8 cellular contexts compared by ENCODE assay signal in genomic region chr9:77177894-77178794, GRCh38. TPM values are rescaled to one million over a fixed set of nuclear protein-coding genes. Genes with fewer than 3 reads are reported as not detected.
DNase-seq lines count a peak whose midpoint lies in the region; ATAC-seq and TF ChIP-seq lines count a peak whose summit lies in the region.

No MANE protein-coding gene starts in this region.

- TF ChIP-seq CTCF in AG04450 (IDR thresholded peaks at IDR 0.05; ENCODE audit: low read depth, low read length) = no peak
- TF ChIP-seq CTCF in SU-DHL-6 (IDR thresholded peaks at IDR 0.05; ENCODE audit: insufficient read depth, low read length, poor library complexity, severe bottlenecking) = no peak
- no peak for TF ChIP-seq CTCF in left ventricle myocardium inferior (IDR thresholded peaks at IDR 0.05; ENCODE audit: borderline replicate concordance)
- no peak for TF ChIP-seq CTCF in psoas muscle (IDR thresholded peaks at IDR 0.05)
- no peak for TF ChIP-seq CTCF in vagina (IDR thresholded peaks at IDR 0.05)

- H3K27me3 ChIP-seq in AG04450 (ENCODE audit: control insufficient read depth, insufficient read depth, low read length) (no peaks in the 10 kb centered on the region), SU-DHL-6 (ENCODE audit: low read length) (no peaks in the 10 kb centered on the region), left ventricle myocardium inferior (ENCODE audit: low read depth) (no peaks in the 10 kb centered on the region), psoas muscle (ENCODE audit: insufficient read depth in 3 of 3, low read length in 2 of 3) (no peaks in the 10 kb centered on the region), vagina (no peaks in the 10 kb centered on the region)

- peak overlapping the region; percentile 92 for H3K4me3 Mint-ChIP-seq in activated naive CD8-positive, alpha-beta T cell treated with anti-CD3 and anti-CD28 coated beads, Interleukin-2, amount 10 ng/mL, durations not matched to agents 7 days and 5 days

- H3K36me3 ChIP-seq in SU-DHL-6 (ENCODE audit: low read length) (no peaks in the 10 kb centered on the region), left ventricle myocardium inferior (no peaks in the 10 kb centered on the region), psoas muscle (ENCODE audit: insufficient read depth in 1 of 2, low read depth in 1 of 2) (no peaks in the 10 kb centered on the region), vagina (no peaks in the 10 kb centered on the region)

- peaks cover 11% of the 10 kb centered on the region for H3K27me3 Mint-ChIP-seq in activated naive CD8-positive, alpha-beta T cell treated with anti-CD3 and anti-CD28 coated beads, Interleukin-2, amount 10 ng/mL, durations not matched to agents 7 days and 5 days

- WGBS in psoas muscle, 3 donors = 1 to 2% (median 2%) methylated on average over 50 to 57 of the region's 57 CpGs

- intact Hi-C loops in left ventricle myocardium inferior (cut with micrococcal nuclease) = no loop called here
- intact Hi-C loops in psoas muscle (cut with DNase I) = loop anchor here in 1 of 2 donors (10.0 kb wide), 1 partner anchor 783 kb away; the partner anchor contains the start of gene RFK
- intact Hi-C loops in vagina (cut with DNase I) = no loop called here

- peak overlapping the region; percentile 86 for H3K9ac ChIP-seq in SU-DHL-6 (ENCODE audit: low read length)

- peak overlapping the region; percentile 91 for H3K4me3 ChIP-seq in AG04450 (ENCODE audit: low read depth, low read length)
- peak overlapping the region; percentile 91 for H3K4me3 ChIP-seq in SU-DHL-6 (ENCODE audit: insufficient read depth, low read length, poor library complexity, severe bottlenecking)
- H3K4me3 ChIP-seq in left ventricle myocardium inferior = peak overlapping the region; percentile 91
- peak overlapping the region; percentile 86 for H3K4me3 ChIP-seq in psoas muscle
- peak overlapping the region; percentile 87 to 89 for H3K4me3 ChIP-seq in vagina

- H3K4me1 ChIP-seq in left ventricle myocardium inferior (peaks cover 49% of the 10 kb centered on the region), psoas muscle (peaks cover 41% of the 10 kb centered on the region), vagina (peaks cover 18% of the 10 kb centered on the region)

- H3K4me2 ChIP-seq in SU-DHL-6 (ENCODE audit: low read depth, low read length, poor library complexity, severe bottlenecking) = peak overlapping the region; percentile 96

- H4K20me1 ChIP-seq in SU-DHL-6 (ENCODE audit: low read depth, low read length) = peaks cover 15% of the 10 kb centered on the region; the same call in 1 of the 2 replicates

- peaks cover 16% of the 10 kb centered on the region for H3F3A ChIP-seq in SU-DHL-6 (ENCODE audit: insufficient read depth)

- CTCF ChIA-PET in AG04450 (lab: Charles Lee) = interaction anchor here (1.0 to 3.3 kb wide), 4 partner anchors 11 to 38 kb away, joined by 3 to 31 read pairs (median 5); no protein-coding TSS in a partner anchor

- H3K27ac Mint-ChIP-seq in activated naive CD8-positive, alpha-beta T cell treated with anti-CD3 and anti-CD28 coated beads, Interleukin-2, amount 10 ng/mL, durations not matched to agents 7 days and 5 days = peak overlapping the region; percentile 93

- no peaks in the 10 kb centered on the region for H3K9me3 Mint-ChIP-seq in activated naive CD8-positive, alpha-beta T cell treated with anti-CD3 and anti-CD28 coated beads, Interleukin-2, amount 10 ng/mL, durations not matched to agents 7 days and 5 days

- no peaks in the 10 kb centered on the region for H3K9me2 ChIP-seq in SU-DHL-6 (replicated peaks; ENCODE audit: insufficient read depth, low read length)

- H3K9me3 ChIP-seq in AG04450 (ENCODE audit: control insufficient read depth, insufficient read depth, low read length) = no peaks in the 10 kb centered on the region; the same call in 1 of the 2 replicates
- H3K9me3 ChIP-seq in SU-DHL-6 (ENCODE audit: insufficient read depth, low read length) = no peaks in the 10 kb centered on the region
- no peaks in the 10 kb centered on the region for H3K9me3 ChIP-seq in left ventricle myocardium inferior (replicated peaks)
- no peaks in the 10 kb centered on the region for H3K9me3 ChIP-seq in psoas muscle
- no peaks in the 10 kb centered on the region for H3K9me3 ChIP-seq in vagina

- H3K36me3 Mint-ChIP-seq in activated naive CD8-positive, alpha-beta T cell treated with anti-CD3 and anti-CD28 coated beads, Interleukin-2, amount 10 ng/mL, durations not matched to agents 7 days and 5 days = peaks cover 4% of the 10 kb centered on the region

- H3K27ac ChIP-seq in AG04450 (ENCODE audit: low read depth, low read length) = peak overlapping the region; percentile 73
- peak overlapping the region; percentile 30 for H3K27ac ChIP-seq in SU-DHL-6 (ENCODE audit: low read depth, low read length)
- H3K27ac ChIP-seq in left ventricle myocardium inferior (replicated peaks) = peak overlapping the region; percentile 93
- peak overlapping the region; percentile 93 for H3K27ac ChIP-seq in psoas muscle
- H3K27ac ChIP-seq in vagina = peak overlapping the region; percentile 85

- ATAC-seq in HG03521 (IDR thresholded peaks at IDR 0.05; ENCODE audit: unreplicated experiment) (peak; percentile 12), psoas muscle (peak; percentile 38 to 57 (median 47))
- ATAC-seq in activated naive CD8-positive, alpha-beta T cell treated with anti-CD3 and anti-CD28 coated beads, Interleukin-2, amount 10 ng/mL, durations not matched to agents 7 days and 5 days (ENCODE audit: low read depth) = no peak

- peaks cover 18% of the 10 kb centered on the region for H3K4me1 Mint-ChIP-seq in activated naive CD8-positive, alpha-beta T cell treated with anti-CD3 and anti-CD28 coated beads, Interleukin-2, amount 10 ng/mL, durations not matched to agents 7 days and 5 days

- POLR2A ChIA-PET in AG04450 (lab: Yijun Ruan, JAX) = no interaction called here
- POLR2A ChIA-PET in activated naive CD8-positive, alpha-beta T cell treated with anti-CD3 and anti-CD28 coated beads, Interleukin-2, amount 10 ng/mL, durations not matched to agents 7 days and 5 days (lab: Charles Lee) = interaction anchor here (0.6 kb wide), 2 partner anchors 11 to 295 kb away, joined by 3 to 5 read pairs; no protein-coding TSS in a partner anchor

- peak overlapping the region; percentile 77 for H2AFZ ChIP-seq in SU-DHL-6 (ENCODE audit: low read depth, low read length, severe bottlenecking)

- DNase-seq in AG04450 (ENCODE audit: low read depth, low spot score) = no peak
- DNase-seq in GM19240 (ENCODE audit: insufficient read length, low spot score) = peak; percentile 2
- peak; percentile 65 for DNase-seq in activated naive CD8-positive, alpha-beta T cell treated with anti-CD3 and anti-CD28 coated beads, Interleukin-2, amount 10 ng/mL, durations not matched to agents 7 days and 5 days
- DNase-seq in left ventricle myocardium inferior = peak; percentile 22
- peak; percentile 37 to 75 for DNase-seq in psoas muscle
- DNase-seq in vagina (ENCODE audit: extremely low spot score in 2 of 2) = no peak

- H3K79me2 ChIP-seq in SU-DHL-6 (ENCODE audit: insufficient read depth, low read length) = peaks cover 55% of the 10 kb centered on the region

- TF ChIP-seq POLR2A in vagina (IDR thresholded peaks at IDR 0.05) = no peak

RNA-seq across cellular contexts. Expression of gene VPS13A, which starts 0.8 kb away (rescaled TPM):
- polyA plus RNA-seq in AG04450 (2011; rRNA removed) (24.3 and 41.8 TPM in 2 replicates), psoas muscle (1 to 10 TPM; 3.3 to 9.0 (median 4.7) TPM)
- 31.0 and 70.7 TPM in 2 replicates for polyA minus RNA-seq in AG04450 (2011; rRNA and poly(A)+ RNA removed)
- 10 to 100 TPM; 46.5 to 54.2 TPM for total RNA-seq in activated naive CD8-positive, alpha-beta T cell treated with anti-CD3 and anti-CD28 coated beads, Interleukin-2, amount 10 ng/mL, durations not matched to agents 7 days and 5 days
- total RNA-seq in left ventricle myocardium inferior (32.5 TPM), psoas muscle (10 to 100 TPM; 19.4 to 27.0 (median 20.7) TPM), vagina (37.8 TPM)

Comparison
In these comparisons a context has a peak if more than half of its experiments do, and no peak if none do; other contexts are left out.
1. DNase-seq: peak in GM19240 (single experiment), activated naive CD8-positive, alpha-beta T cell treated with anti-CD3 and anti-CD28 coated beads, Interleukin-2, amount 10 ng/mL, durations not matched to agents 7 days and 5 days (single experiment), left ventricle myocardium inferior (single experiment) and psoas muscle (2 of 2); none in AG04450 (single experiment) and vagina (0 of 2).
2. H3K27ac ChIP-seq: peak in every context shown above with its lines; median percentile 93 in left ventricle myocardium inferior; 93 in psoas muscle; 85 in vagina; 73 in AG04450; 30 in SU-DHL-6.
3. Peak in every context shown above with its lines, with median percentiles within 50 percentile points of each other: H3K4me3 ChIP-seq.